ENCODE assay signal across 13 cellular contexts in genomic region chr10:7494034-7494433, GRCh38.
A peak's percentile ranks its signal among the peaks of the same experiment; 100 is the strongest.
DNase-seq lines count a peak whose midpoint lies in the region; ATAC-seq, FAIRE-seq and TF ChIP-seq lines count a peak whose summit lies in the region.
"Had no signal": no experiment of that assay in that cellular context is flagged by ENCODE, and none has a peak within 500 bp of the region (broad histone marks: within the 10 kb centered on the region; RNA-seq: fewer than 3 reads in every experiment).

No MANE protein-coding gene starts in this region.

- H2BK12ac ChIP-seq in H1 (ENCODE audit: low read depth, low read length): no peak overlapping the region

- H3K4me2 ChIP-seq in H1 (ENCODE audit: insufficient read depth in 1 of 2, low read depth in 2 of 2, low read length in 2 of 2): no peak overlapping the region; a peak in 1 of 4 replicates

- H3K27me3 ChIP-seq in H1 (replicated peaks in 1 of 4; ENCODE audit: control insufficient read depth in 3 of 4, extremely low read depth in 1 of 4, insufficient read depth in 3 of 4, low read length in 3 of 4) (no peaks in the 10 kb centered on the region; a peak in 1 of 7 replicates), psoas muscle (ENCODE audit: insufficient read depth in 3 of 3, low read length in 2 of 3) (no peaks in the 10 kb centered on the region)

- CTCF ChIA-PET in H1 (lab: Charles Lee; ENCODE audit: partially characterized antibody): interaction anchor here (0.7 to 1.7 kb wide), 3 partner anchors 16 to 57 kb away, joined by 3 to 6 read pairs (median 3); no protein-coding TSS in a partner anchor

- no peak for TF ChIP-seq EP300 in H1 (IDR thresholded peaks at IDR 0.05; ENCODE audit: borderline replicate concordance in 1 of 2, low read depth in 2 of 2, low read length in 2 of 2)

- no peaks in the 10 kb centered on the region for H4K20me1 ChIP-seq in H1 (replicated peaks in 1 of 2; ENCODE audit: control insufficient read depth in 1 of 2, insufficient read depth in 2 of 2, low read length in 2 of 2)

- no peak overlapping the region for H2BK120ac ChIP-seq in H1 (replicated peaks; ENCODE audit: low read depth, low read length)

- no peak for ATAC-seq in psoas muscle
- no peak for ATAC-seq in GM18873 (IDR thresholded peaks at IDR 0.05; ENCODE audit: low FRiP score, unreplicated experiment)
- ATAC-seq in GM21717 (IDR thresholded peaks at IDR 0.05; ENCODE audit: unreplicated experiment): no peak
- ATAC-seq: Panc1 had no signal

- intact Hi-C loops in psoas muscle (cut with DNase I): no loop called here

- no peaks in the 10 kb centered on the region; a peak in 1 of 8 replicates for H3K36me3 ChIP-seq in H1 (ENCODE audit: control insufficient read depth in 2 of 4, insufficient read depth in 4 of 4, low read length in 3 of 4)
- H3K36me3 ChIP-seq in psoas muscle (ENCODE audit: insufficient read depth in 1 of 2, low read depth in 1 of 2): no peaks in the 10 kb centered on the region

- no peak overlapping the region for H4K91ac ChIP-seq in H1 (replicated peaks; ENCODE audit: insufficient read length, low read length)

- H2BK5ac ChIP-seq in H1 (ENCODE audit: low read depth, low read length): no peak overlapping the region

- H3K4me3 ChIP-seq in LNCaP clone FGC (ENCODE audit: low read depth, low read length) (no peak overlapping the region), H1 (ENCODE audit: extremely low read depth in 1 of 4, insufficient read depth in 2 of 4, low read depth in 3 of 4, low read length in 4 of 4) (no peak overlapping the region), psoas muscle (no peak overlapping the region)

- no peak overlapping the region for H3K56ac ChIP-seq in H1 (replicated peaks; ENCODE audit: insufficient read length, low read depth, low read length)

- FAIRE-seq in H1 (lab: Jason Lieb, UNC): no peak

- no peak for TF ChIP-seq POLR2A in H1 (IDR thresholded peaks at IDR 0.05; ENCODE audit: control extremely low read depth in 1 of 2, low read depth in 2 of 2, low read length in 2 of 2)

- H3K9me3 ChIP-seq in H1 (ENCODE audit: insufficient read depth in 2 of 2, low read depth in 1 of 2, low read length in 1 of 2) (no peaks in the 10 kb centered on the region), psoas muscle (no peaks in the 10 kb centered on the region)

- H3K27ac ChIP-seq in H1 (ENCODE audit: low read depth, low read length) (no peak overlapping the region), psoas muscle (no peak overlapping the region)

- H3K4me1 ChIP-seq in H1 (replicated peaks in 1 of 4; ENCODE audit: control insufficient read depth in 3 of 4, insufficient read depth in 4 of 4, low read length in 3 of 4): peaks cover 1 to 8% (median 4%) of the 10 kb centered on the region in 4 experiments; a peak in 6 of 7 replicates
- no peaks in the 10 kb centered on the region for H3K4me1 ChIP-seq in psoas muscle

- no peak overlapping the region for H3K9ac ChIP-seq in H1 (replicated peaks in 1 of 4; ENCODE audit: extremely low read depth in 1 of 4, low read depth in 3 of 4, low read length in 3 of 4)

- H2AK5ac ChIP-seq in H1 (ENCODE audit: low read depth, low read length): no peak overlapping the region

- H4K5ac ChIP-seq in H1 (ENCODE audit: insufficient read length, low read depth, low read length): no peak overlapping the region

- no peak overlapping the region for H3K14ac ChIP-seq in H1 (ENCODE audit: insufficient read length)

- 81% methylated on average over 3 of the region's 3 CpGs; no CpG with 5 or more reads in 1 of the 2 experiments for WGBS in H1 (ENCODE audit: extremely low coverage in 1 of 2, insufficient coverage in 1 of 2, insufficient read length in 1 of 2, insufficient replicate concordance in 2 of 2, low coverage in 1 of 2, low lambda C conversion rate in 2 of 2, missing lambda C conversion rate in 1 of 2), 2 experiments
- 59 to 77% (median 71%) methylated on average over 3 of the region's 3 CpGs for WGBS in psoas muscle, 3 donors

- no peaks in the 10 kb centered on the region for H3K79me2 ChIP-seq in H1 (ENCODE audit: control insufficient read depth in 1 of 2, insufficient read depth in 2 of 2, low read length in 2 of 2)

- no peak for TF ChIP-seq RAD21 in H1 (IDR thresholded peaks at IDR 0.05 in 1 of 2, conservative IDR thresholded peaks at IDR 0.05 in 1 of 2; ENCODE audit: low read depth in 2 of 2, low read length in 2 of 2)

- no peak overlapping the region for H3K4ac ChIP-seq in H1 (replicated peaks; ENCODE audit: insufficient read length, low read depth, low read length)

- H3K18ac ChIP-seq in H1 (ENCODE audit: extremely low read depth, low read length): no peak overlapping the region

- 0 out of 2 replicates have a peak overlapping the region, but pooled peaks have one; percentile 17 for H2AFZ ChIP-seq in H1 (ENCODE audit: low read length)

- POLR2A ChIA-PET in H1 (lab: Charles Lee; ENCODE audit: partially characterized antibody): interaction anchor here (1.4 kb wide), 1 partner anchor 18 kb away, joined by 3 read pairs; no protein-coding TSS in a partner anchor

- H3K79me1 ChIP-seq in H1 (ENCODE audit: low read depth, low read length): no peaks in the 10 kb centered on the region

- H3K23ac ChIP-seq in H1 (ENCODE audit: insufficient read length): no peak overlapping the region

- H3K23me2 ChIP-seq in H1 (ENCODE audit: low read depth, low read length): no peaks in the 10 kb centered on the region

- no peak overlapping the region for H2BK20ac ChIP-seq in H1 (ENCODE audit: low read length)

- peak; percentile 47 to 83 for DNase-seq in NCI-H2081 (lab: John Stamatoyannopoulos, UW)
- no peak for DNase-seq in NCI-H2081 treated with DMSO at 0.1 percent for 48 hours (lab: John Stamatoyannopoulos, UW)
- DNase-seq in LNCaP clone FGC (ENCODE audit: low read depth): peak; percentile 69
- no peak for DNase-seq in H1 (ENCODE audit: low read depth in 1 of 2, low spot score in 2 of 2)
- DNase-seq in psoas muscle: no peak
- DNase-seq in cortex of kidney (lab: John Stamatoyannopoulos, UW): no peak
- DNase-seq: HCEC 1CT, KG1, NCI-H1048, NCI-H1694 treated with DMSO at 0.1 percent for 48 hours had no signal

- TF ChIP-seq CTCF in LNCaP clone FGC (IDR thresholded peaks at IDR 0.05; ENCODE audit: control insufficient read depth, extremely low read depth, insufficient read depth) (no peak), H1 (IDR thresholded peaks at IDR 0.05; ENCODE audit: control extremely low read depth in 1 of 3, insufficient read depth in 1 of 3, low read depth in 1 of 3, low read length in 3 of 3) (no peak), psoas muscle (IDR thresholded peaks at IDR 0.05) (no peak)

- H4K8ac ChIP-seq in H1 (ENCODE audit: extremely low read depth, insufficient read depth, low read length): no peak overlapping the region

- H2BK15ac ChIP-seq in H1 (ENCODE audit: low read length): no peak overlapping the region

TF ChIP-seq in H1, 55 proteins besides CTCF, POLR2A, EP300 and RAD21:
- TF ChIP-seq YY1 (IDR thresholded peaks at IDR 0.05; ENCODE audit: low read depth, low read length) (no peak), EGR1 (IDR thresholded peaks at IDR 0.05; ENCODE audit: borderline replicate concordance, low read depth, low read length) (no peak), POU5F1 (IDR thresholded peaks at IDR 0.05; ENCODE audit: low read depth, low read length) (no peak), SAP30 (IDR thresholded peaks at IDR 0.05; ENCODE audit: insufficient read depth, insufficient replicate concordance, low read length) (no peak), HDAC6 (IDR thresholded peaks at IDR 0.05; ENCODE audit: low read depth, low read length) (no peak), SIN3A (conservative IDR thresholded peaks at IDR 0.05 in 1 of 2, IDR thresholded peaks at IDR 0.05 in 1 of 2; ENCODE audit: low read depth in 1 of 2, low read length in 2 of 2) (no peak), ASH2L (IDR thresholded peaks at IDR 0.05; ENCODE audit: low read length) (no peak), CTBP2 (IDR thresholded peaks at IDR 0.05; ENCODE audit: borderline replicate concordance, insufficient read depth, insufficient read length, low read length) (no peak), NANOG (IDR thresholded peaks at IDR 0.05; ENCODE audit: insufficient read depth, low read depth, low read length, poor library complexity, severe bottlenecking) (no peak), RFX5 (IDR thresholded peaks at IDR 0.05; ENCODE audit: borderline replicate concordance, low read depth, low read length) (no peak), USF2 (IDR thresholded peaks at IDR 0.05; ENCODE audit: low read length) (no peak), TEAD4 (IDR thresholded peaks at IDR 0.05; ENCODE audit: low read depth, low read length) (no peak), SIX5 (IDR thresholded peaks at IDR 0.05; ENCODE audit: low read depth, low read length) (no peak), TAF7 (optimal IDR thresholded peaks at IDR 0.05; ENCODE audit: borderline replicate concordance, low read depth, low read length) (no peak), ATF2 (IDR thresholded peaks at IDR 0.05; ENCODE audit: low read length) (no peak), TBP (IDR thresholded peaks at IDR 0.05; ENCODE audit: low read depth, low read length) (no peak), CREB1 (IDR thresholded peaks at IDR 0.05) (no peak), EZH2 (IDR thresholded peaks at IDR 0.05; ENCODE audit: low read depth, low read length, severe bottlenecking) (no peak), SRF (IDR thresholded peaks at IDR 0.05; ENCODE audit: low read depth, low read length) (no peak)

Comparison
In these comparisons a context has a peak if more than half of its experiments do, and no peak if none do; other contexts are left out.
1. DNase-seq: peak in NCI-H2081 (2 of 2) and LNCaP clone FGC (single experiment); none in NCI-H2081 treated with DMSO at 0.1 percent for 48 hours (single experiment), H1 (0 of 2), psoas muscle (0 of 2) and cortex of kidney (single experiment).